8 cellular contexts compared by ENCODE assay signal in the genomic region with DNA sequence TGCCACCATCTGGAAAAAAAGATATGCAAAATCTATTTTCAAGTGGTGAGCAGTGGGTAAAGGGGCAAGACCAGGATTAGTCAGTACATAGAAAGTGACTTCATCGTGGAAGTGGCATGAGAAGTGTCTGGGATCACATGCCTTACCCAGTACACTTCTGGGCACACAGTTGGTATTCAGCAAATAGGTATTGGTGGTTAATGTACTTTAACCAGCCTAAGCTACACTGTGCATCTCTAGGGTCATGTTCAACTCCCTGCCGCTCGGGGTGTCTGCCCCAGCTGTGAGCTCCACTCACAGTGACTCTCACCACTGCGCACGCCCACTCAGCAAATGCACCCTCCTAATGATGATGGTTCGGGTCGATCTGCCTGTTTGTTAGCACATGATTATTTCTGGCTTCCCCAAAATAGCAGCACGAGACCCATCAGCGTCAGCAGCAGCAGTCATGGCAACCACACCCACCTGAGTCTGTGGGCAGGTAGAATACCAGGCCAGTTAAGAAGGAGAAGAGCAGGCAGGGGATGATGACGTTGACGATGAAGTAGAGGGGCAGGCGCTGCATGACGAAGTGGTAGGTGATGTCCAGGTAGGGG. TPM values are rescaled to one million over a fixed set of nuclear protein-coding genes. Genes with fewer than 3 reads are reported as not detected.
DNase-seq lines count a peak whose midpoint lies in the region; ATAC-seq, FAIRE-seq and TF ChIP-seq lines count a peak whose summit lies in the region.

No MANE protein-coding gene starts in this region.

- WGBS in neuronal stem cell (ENCODE audit: extremely low coverage in 2 of 2, insufficient read length in 2 of 2, insufficient replicate concordance in 1 of 2), 2 donors, result no CpG with 5 or more reads among the region's 13 CpGs

- H3K4me3 ChIP-seq in neuronal stem cell (ENCODE audit: low read length in 2 of 2), result no peak overlapping the region

- no peak overlapping the region for H3K27ac ChIP-seq in neuronal stem cell (replicated peaks; ENCODE audit: low read length)

- H3K4me1 ChIP-seq in neuronal stem cell (ENCODE audit: control insufficient read depth in 2 of 2, insufficient read depth in 1 of 2, low read depth in 1 of 2, low read length in 2 of 2), result peaks cover 0 to 2% of the 10 kb centered on the region in 2 donors

- H3K18ac ChIP-seq in neuronal stem cell (ENCODE audit: low read length), result no peak overlapping the region

- no peak overlapping the region for H4K91ac ChIP-seq in neuronal stem cell (ENCODE audit: low read depth, low read length, poor library complexity)

- no peak overlapping the region for H3K14ac ChIP-seq in neuronal stem cell (ENCODE audit: low read length)

- H3K9ac ChIP-seq in neuronal stem cell (ENCODE audit: low read depth, low read length, poor library complexity), result no peak overlapping the region

- TF ChIP-seq POLR2A in H54 (IDR thresholded peaks at IDR 0.05; ENCODE audit: low read depth, low read length), result no peak

- intact Hi-C loops in head of caudate nucleus (cut with DNase I), result no loop called here

- no peak overlapping the region for H3K4me2 ChIP-seq in neuronal stem cell (ENCODE audit: insufficient read depth, low read length, poor library complexity, severe bottlenecking)

- H3K4ac ChIP-seq in neuronal stem cell (ENCODE audit: low read length), result no peak overlapping the region

- peak; percentile 21 for ATAC-seq in GM18520 (IDR thresholded peaks at IDR 0.05; ENCODE audit: unreplicated experiment)
- ATAC-seq in GM21825 (IDR thresholded peaks at IDR 0.05; ENCODE audit: unreplicated experiment), result peak; percentile 17
- ATAC-seq in HG02610 (IDR thresholded peaks at IDR 0.05; ENCODE audit: unreplicated experiment), result no peak

- H3K79me1 ChIP-seq in neuronal stem cell (ENCODE audit: low read depth, low read length), result no peaks in the 10 kb centered on the region

- no peak overlapping the region for H3K23ac ChIP-seq in neuronal stem cell (ENCODE audit: low read depth, low read length, poor library complexity)

- H2BK15ac ChIP-seq in neuronal stem cell (ENCODE audit: low read length), result no peak overlapping the region

- no peak overlapping the region for H2AFZ ChIP-seq in neuronal stem cell (ENCODE audit: low read length)

- no peak overlapping the region for H2AK5ac ChIP-seq in neuronal stem cell (ENCODE audit: low read depth, low read length)

- no peaks in the 10 kb centered on the region for H3K27me3 ChIP-seq in neuronal stem cell (ENCODE audit: control insufficient read depth in 3 of 3, insufficient read depth in 3 of 3, low read depth in 1 of 3, low read length in 3 of 3)

- no peak for FAIRE-seq in H54 (lab: Jason Lieb, UNC)

- peaks cover 0 to 1% of the 10 kb centered on the region in 2 donors for H3K9me3 ChIP-seq in neuronal stem cell (replicated peaks in 1 of 2; ENCODE audit: control insufficient read depth in 2 of 2, insufficient read depth in 1 of 2, low read depth in 1 of 2, low read length in 2 of 2)

- no peaks in the 10 kb centered on the region for H3K36me3 ChIP-seq in neuronal stem cell (replicated peaks in 1 of 2; ENCODE audit: control insufficient read depth in 2 of 2, insufficient read depth in 2 of 2, low read length in 2 of 2)

- no peak overlapping the region for H4K8ac ChIP-seq in neuronal stem cell (ENCODE audit: low read depth, low read length)

- DNase-seq in T-helper 1 cell (peak in 3 of 5 donors; percentile 17 to 27 (median 23)), head of caudate nucleus (peak; percentile 34 to 86 (median 66)), H54 (ENCODE audit: insufficient read length, low spot score) (no peak), dermis blood vessel endothelial cell (no peak), neuronal stem cell (ENCODE audit: low spot score) (no peak)

- H2BK12ac ChIP-seq in neuronal stem cell (ENCODE audit: low read length), result no peak overlapping the region

- H2BK5ac ChIP-seq in neuronal stem cell (ENCODE audit: low read length), result no peak overlapping the region

- no peak overlapping the region for H2BK120ac ChIP-seq in neuronal stem cell (ENCODE audit: low read depth, low read length)

RNA-seq across cellular contexts. Expression of a gene that starts 11.1 kb away (rescaled TPM):
- total RNA-seq in dermis blood vessel endothelial cell, result 0.51 TPM in 2 replicates
- polyA plus RNA-seq in neuronal stem cell (2013, experiment 1 of 2), result not detected
- polyA plus RNA-seq in neuronal stem cell (2013, experiment 2 of 2), result not detected

Comparison
In these comparisons a context has a peak if more than half of its experiments do, and no peak if none do; other contexts are left out.
1. DNase-seq: peak in T-helper 1 cell (3 of 5) and head of caudate nucleus (42 of 42); none in H54 (single experiment), dermis blood vessel endothelial cell (single experiment) and neuronal stem cell (single experiment).